In the genomic region with DNA sequence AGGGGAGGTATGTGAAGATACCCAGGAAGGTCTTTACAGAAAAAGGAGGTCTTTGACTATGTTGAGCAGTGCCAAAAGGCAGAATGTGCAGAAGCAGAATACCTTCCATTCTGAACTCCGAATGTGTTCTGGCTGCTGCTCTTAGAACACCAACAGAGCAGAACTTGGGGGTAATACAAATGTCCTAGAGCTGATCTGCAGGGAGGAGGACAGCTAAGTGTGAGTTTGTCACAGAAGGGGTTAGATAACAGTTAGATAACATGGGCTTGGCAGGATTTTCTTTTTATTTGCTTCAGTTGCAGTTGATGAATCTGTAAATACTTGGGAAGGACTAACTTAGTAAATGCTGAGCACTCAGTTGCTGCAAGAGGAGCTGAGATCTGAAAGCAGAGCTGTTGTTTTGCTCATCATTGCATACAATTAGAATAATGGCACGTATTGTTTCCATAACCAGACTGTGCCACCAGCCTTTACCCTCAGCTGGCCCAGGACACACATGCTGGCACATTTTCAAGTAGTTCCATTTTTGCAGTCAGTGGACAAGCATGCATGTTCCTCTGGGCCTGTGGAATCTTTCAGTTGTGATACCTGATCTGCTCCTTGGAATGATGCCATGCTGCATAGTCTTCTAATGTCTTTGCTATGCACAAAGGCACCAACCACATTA, we compare ENCODE assay signal across 13 cellular contexts.
DNase-seq lines count a peak whose midpoint lies in the region; ATAC-seq and TF ChIP-seq lines count a peak whose summit lies in the region.
"Had no signal": no experiment of that assay in that cellular context is flagged by ENCODE, and none has a peak within 500 bp of the region (broad histone marks: within the 10 kb centered on the region; RNA-seq: fewer than 3 reads in every experiment).

No MANE protein-coding gene starts in this region.

- ATAC-seq in HG03460 (IDR thresholded peaks at IDR 0.05; ENCODE audit: unreplicated experiment) = no peak
- ATAC-seq: gastroesophageal sphincter; stimulated activated naive CD8-positive, alpha-beta T cell treated with anti-CD3 and anti-CD28 coated beads, Interleukin-15, Interleukin-2, amounts not matched to agents 100 U/mL and 50 U/mL, for 24 hours had no signal

- peak overlapping the region; percentile 1 for H3K9ac ChIP-seq in adipocyte (ENCODE audit: low read length)

- H3K4me1 ChIP-seq in HEK293 (ENCODE audit: control insufficient read depth, insufficient read depth, low read length) (peaks cover 4% of the 10 kb centered on the region), adipocyte (ENCODE audit: control insufficient read depth, insufficient read depth, low read length) (peaks cover 64% of the 10 kb centered on the region)

- peaks cover 0 to 4% of the 10 kb centered on the region in 2 experiments; a peak in 1 of 3 replicates for H3K36me3 ChIP-seq in HEK293 (ENCODE audit: control insufficient read depth in 2 of 2, insufficient read depth in 1 of 2, low read length in 2 of 2)
- peaks cover 3% of the 10 kb centered on the region for H3K36me3 ChIP-seq in adipocyte (ENCODE audit: control insufficient read depth, insufficient read depth, low read length, severe bottlenecking)
- H3K36me3 ChIP-seq in WERI-Rb-1 = no peaks in the 10 kb centered on the region
- H3K36me3 ChIP-seq: neutrophil had no signal

- H3K9me3 ChIP-seq in HEK293 (ENCODE audit: control insufficient read depth, insufficient read depth, low read depth, low read length) = no peaks in the 10 kb centered on the region
- H3K9me3 ChIP-seq in adipocyte (ENCODE audit: control insufficient read depth, low read length) = no peaks in the 10 kb centered on the region
- no peaks in the 10 kb centered on the region for H3K9me3 ChIP-seq in WERI-Rb-1 (ENCODE audit: severe bottlenecking)
- H3K9me3 ChIP-seq: gastroesophageal sphincter, neutrophil had no signal

- POLR2A ChIA-PET in HEK293 (lab: Yijun Ruan, JAX) = no interaction called here

- CTCF ChIA-PET in HEK293 (lab: Yijun Ruan, JAX) = interaction anchor here (0.7 to 1.6 kb wide), 5 partner anchors 19 to 397 kb away, joined by 3 to 11 read pairs (median 6); no protein-coding TSS in a partner anchor

- H3K27ac ChIP-seq in 22Rv1 (0 out of 2 replicates have a peak overlapping the region, but pooled peaks have one; percentile 9), HEK293 (ENCODE audit: extremely low read depth, low read depth, low read length) (no peak overlapping the region), WERI-Rb-1 (no peak overlapping the region)
- H3K27ac ChIP-seq: gastroesophageal sphincter, neutrophil had no signal

- DNase-seq in adipocyte (ENCODE audit: low read depth) (peak; percentile 97), inferior parietal cortex (ENCODE audit: extremely low spot score) (peak; percentile 68), SIG-M5 (lab: John Stamatoyannopoulos, UW) (no peak), WERI-Rb-1 (no peak)
- DNase-seq in activated effector memory CD4-positive, alpha-beta T cell treated with anti-CD3 and anti-CD28 coated beads, Interleukin-2, amount 50 U/mL, for 16 hours = no peak
- DNase-seq: CD4-positive, alpha-beta memory T cell; SHP77; stimulated activated naive CD8-positive, alpha-beta T cell treated with anti-CD3 and anti-CD28 coated beads, Interleukin-15, Interleukin-2, amounts not matched to agents 100 U/mL and 50 U/mL, for 24 hours had no signal

- H3K27me3 ChIP-seq in adipocyte (replicated peaks; ENCODE audit: control insufficient read depth, insufficient read depth, low read length) = no peaks in the 10 kb centered on the region
- no peaks in the 10 kb centered on the region for H3K27me3 ChIP-seq in WERI-Rb-1 (ENCODE audit: insufficient read depth, low read depth, severe bottlenecking)
- H3K27me3 ChIP-seq: gastroesophageal sphincter, neutrophil had no signal

- H3K4me3 ChIP-seq in HEK293 (ENCODE audit: low read depth, low read length) (no peak overlapping the region), adipocyte (ENCODE audit: low read length) (peak overlapping the region; percentile 13), WERI-Rb-1 (ENCODE audit: low read depth, low read length) (no peak overlapping the region)
- H3K4me3 ChIP-seq: gastroesophageal sphincter had no signal

- TF ChIP-seq CTCF in 22Rv1 (IDR thresholded peaks at IDR 0.05) = no peak
- no peak for TF ChIP-seq CTCF in HEK293 (tag by site-specific recombination; IDR thresholded peaks at IDR 0.05)
- no peak for TF ChIP-seq CTCF in WERI-Rb-1 (IDR thresholded peaks at IDR 0.05; ENCODE audit: low read depth, low read length)

TF ChIP-seq in HEK293, 187 proteins besides CTCF, POLR2A, EP300 and RAD21 (continues in another document):
- peak; percentile 38; the same call in 1 of the 2 replicates for TF ChIP-seq ZNF600 (tag by site-specific recombination; IDR thresholded peaks at IDR 0.05)
- no peak for TF ChIP-seq ZNF677 (tag by site-specific recombination; IDR thresholded peaks at IDR 0.05)
- TF ChIP-seq, protein P1, sequence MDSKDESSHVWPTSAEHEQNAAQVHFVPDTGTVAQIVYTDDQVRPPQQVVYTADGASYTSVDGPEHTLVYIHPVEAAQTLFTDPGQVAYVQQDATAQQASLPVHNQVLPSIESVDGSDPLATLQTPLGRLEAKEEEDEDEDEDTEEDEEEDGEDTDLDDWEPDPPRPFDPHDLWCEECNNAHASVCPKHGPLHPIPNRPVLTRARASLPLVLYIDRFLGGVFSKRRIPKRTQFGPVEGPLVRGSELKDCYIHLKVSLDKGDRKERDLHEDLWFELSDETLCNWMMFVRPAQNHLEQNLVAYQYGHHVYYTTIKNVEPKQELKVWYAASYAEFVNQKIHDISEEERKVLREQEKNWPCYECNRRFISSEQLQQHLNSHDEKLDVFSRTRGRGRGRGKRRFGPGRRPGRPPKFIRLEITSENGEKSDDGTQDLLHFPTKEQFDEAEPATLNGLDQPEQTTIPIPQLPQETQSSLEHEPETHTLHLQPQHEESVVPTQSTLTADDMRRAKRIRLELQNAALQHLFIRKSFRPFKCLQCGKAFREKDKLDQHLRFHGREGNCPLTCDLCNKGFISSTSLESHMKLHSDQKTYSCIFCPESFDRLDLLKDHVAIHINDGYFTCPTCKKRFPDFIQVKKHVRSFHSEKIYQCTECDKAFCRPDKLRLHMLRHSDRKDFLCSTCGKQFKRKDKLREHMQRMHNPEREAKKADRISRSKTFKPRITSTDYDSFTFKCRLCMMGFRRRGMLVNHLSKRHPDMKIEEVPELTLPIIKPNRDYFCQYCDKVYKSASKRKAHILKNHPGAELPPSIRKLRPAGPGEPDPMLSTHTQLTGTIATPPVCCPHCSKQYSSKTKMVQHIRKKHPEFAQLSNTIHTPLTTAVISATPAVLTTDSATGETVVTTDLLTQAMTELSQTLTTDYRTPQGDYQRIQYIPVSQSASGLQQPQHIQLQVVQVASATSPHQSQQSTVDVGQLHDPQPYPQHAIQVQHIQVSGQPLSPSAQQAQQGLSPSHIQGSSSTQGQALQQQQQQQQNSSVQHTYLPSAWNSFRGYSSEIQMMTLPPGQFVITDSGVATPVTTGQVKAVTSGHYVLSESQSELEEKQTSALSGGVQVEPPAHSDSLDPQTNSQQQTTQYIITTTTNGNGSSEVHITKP (tag by site-specific recombination; IDR thresholded peaks at IDR 0.05) = peak; percentile 49; the same call in 1 of the 2 replicates
- 0 out of 2 replicates have a peak, but pooled peaks have one; percentile 25 for TF ChIP-seq ZNF692 (tag by site-specific recombination; IDR thresholded peaks at IDR 0.05)
- peak; percentile 50 for TF ChIP-seq ZBTB17 (tag by site-specific recombination; IDR thresholded peaks at IDR 0.05)
- peak; percentile 87 for TF ChIP-seq GLIS1 (tag by site-specific recombination; IDR thresholded peaks at IDR 0.05)
- 0 out of 2 replicates have a peak, but pooled peaks have one; percentile 22 for TF ChIP-seq ZNF366 (tag by site-specific recombination; conservative IDR thresholded peaks at IDR 0.05)
- no peak for TF ChIP-seq MYNN (tag by site-specific recombination; IDR thresholded peaks at IDR 0.05; ENCODE audit: borderline replicate concordance)
- 0 out of 2 replicates have a peak, but pooled peaks have one; percentile 23 for TF ChIP-seq ZBTB20 (tag by site-specific recombination; IDR thresholded peaks at IDR 0.05)
- TF ChIP-seq, protein P2, sequence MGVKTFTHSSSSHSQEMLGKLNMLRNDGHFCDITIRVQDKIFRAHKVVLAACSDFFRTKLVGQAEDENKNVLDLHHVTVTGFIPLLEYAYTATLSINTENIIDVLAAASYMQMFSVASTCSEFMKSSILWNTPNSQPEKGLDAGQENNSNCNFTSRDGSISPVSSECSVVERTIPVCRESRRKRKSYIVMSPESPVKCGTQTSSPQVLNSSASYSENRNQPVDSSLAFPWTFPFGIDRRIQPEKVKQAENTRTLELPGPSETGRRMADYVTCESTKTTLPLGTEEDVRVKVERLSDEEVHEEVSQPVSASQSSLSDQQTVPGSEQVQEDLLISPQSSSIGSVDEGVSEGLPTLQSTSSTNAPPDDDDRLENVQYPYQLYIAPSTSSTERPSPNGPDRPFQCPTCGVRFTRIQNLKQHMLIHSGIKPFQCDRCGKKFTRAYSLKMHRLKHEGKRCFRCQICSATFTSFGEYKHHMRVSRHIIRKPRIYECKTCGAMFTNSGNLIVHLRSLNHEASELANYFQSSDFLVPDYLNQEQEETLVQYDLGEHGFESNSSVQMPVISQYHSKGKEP (tag by site-specific recombination; IDR thresholded peaks at IDR 0.05) = peak; percentile 86
- no peak for TF ChIP-seq ZNF645 (tag by site-specific recombination; IDR thresholded peaks at IDR 0.05)

Comparison
In these comparisons a context has a peak if more than half of its experiments do, and no peak if none do; other contexts are left out.
1. DNase-seq: peak in adipocyte (single experiment) and inferior parietal cortex (single experiment); none in SIG-M5 (single experiment), WERI-Rb-1 (single experiment) and activated effector memory CD4-positive, alpha-beta T cell treated with anti-CD3 and anti-CD28 coated beads, Interleukin-2, amount 50 U/mL, for 16 hours (single experiment).